ENCODE assay signal across 10 cellular contexts in the genomic region with DNA sequence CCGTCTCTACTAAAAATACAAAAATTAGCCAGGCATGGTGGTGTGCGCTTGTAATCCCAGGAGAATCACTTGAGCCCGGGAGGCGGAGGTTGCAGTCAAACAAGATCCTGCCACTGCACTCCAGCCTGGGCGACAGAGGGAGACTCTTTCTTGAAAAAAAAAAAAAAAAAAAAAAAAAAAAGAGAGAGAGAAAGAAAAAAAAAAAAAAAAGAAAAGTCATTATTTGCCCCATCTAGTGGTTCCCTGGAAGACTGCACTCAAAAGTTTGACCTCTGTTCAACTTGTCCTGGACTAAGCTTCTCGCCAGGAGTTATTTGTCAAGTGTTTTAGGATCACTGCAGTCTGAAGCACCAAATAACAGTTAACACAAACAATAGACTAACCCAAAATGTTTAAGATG. TPM values are rescaled to one million over a fixed set of nuclear protein-coding genes. Genes with fewer than 3 reads are reported as not detected.
DNase-seq lines count a peak whose midpoint lies in the region; ATAC-seq and TF ChIP-seq lines count a peak whose summit lies in the region.
"Had no signal": no experiment of that assay in that cellular context is flagged by ENCODE, and none has a peak within 500 bp of the region (broad histone marks: within the 10 kb centered on the region; RNA-seq: fewer than 3 reads in every experiment).

No MANE protein-coding gene starts in this region.

- no peak overlapping the region for H3K4me3 Mint-ChIP-seq in osteocyte (ENCODE audit: unreplicated experiment)
- H3K4me3 Mint-ChIP-seq: memory B cell had no signal

- H3K27me3 ChIP-seq in mammary epithelial cell (ENCODE audit: insufficient read depth, low read length) (no peaks in the 10 kb centered on the region), spleen (replicated peaks in 1 of 7) (no peaks in the 10 kb centered on the region)
- H3K27me3 ChIP-seq: SJSA1 had no signal

- no peaks in the 10 kb centered on the region for H3K9me3 Mint-ChIP-seq in osteocyte (ENCODE audit: unreplicated experiment)
- H3K9me3 Mint-ChIP-seq: memory B cell had no signal

- ATAC-seq in GM18508 (IDR thresholded peaks at IDR 0.05; ENCODE audit: insufficient read depth, unreplicated experiment) (peak; percentile 83), HG02571 (IDR thresholded peaks at IDR 0.05; ENCODE audit: unreplicated experiment) (no peak), GM21717 (IDR thresholded peaks at IDR 0.05; ENCODE audit: unreplicated experiment) (no peak)

- no peak overlapping the region for H3K9ac ChIP-seq in mammary epithelial cell (ENCODE audit: insufficient read depth, low read length)

- dilution Hi-C loops in mammary epithelial cell (cut with HindIII; ENCODE audit: low sequenced_read_pairs): no loop called here

- 55% methylated on average over 3 of the region's 6 CpGs for WGBS in mammary epithelial cell (ENCODE audit: low coverage, missing lambda C conversion rate)
- WGBS in spleen, 5 donors: 40 to 48% (median 44%) methylated on average over 6 of the region's 6 CpGs

- H3K4me1 ChIP-seq in mammary epithelial cell (ENCODE audit: insufficient read depth, low read length) (peaks cover 11% of the 10 kb centered on the region), spleen (no peaks in the 10 kb centered on the region)
- H3K4me1 ChIP-seq: SJSA1 had no signal

- H3K36me3 ChIP-seq in mammary epithelial cell (ENCODE audit: insufficient read depth, low read length): no peaks in the 10 kb centered on the region
- no peaks in the 10 kb centered on the region for H3K36me3 ChIP-seq in spleen
- H3K36me3 ChIP-seq: SJSA1 had no signal

- CTCF ChIA-PET in mammary epithelial cell (lab: Charles Lee; ENCODE audit: low non-redundant PET): interaction anchor here (0.5 to 1.4 kb wide), 4 partner anchors 45 to 131 kb away, joined by 4 to 28 read pairs (median 14); a partner anchor contains a TSS

- TF ChIP-seq POLR2A in spleen (IDR thresholded peaks at IDR 0.05): no peak

- in situ Hi-C loops in mammary epithelial cell (cut with MboI; ENCODE audit: low sequenced_read_pairs in 2 of 2): no loop called here

- no peak overlapping the region for H3K4me2 ChIP-seq in mammary epithelial cell (ENCODE audit: insufficient read depth, low read depth, low read length)

- TF ChIP-seq CTCF in mammary epithelial cell (conservative IDR thresholded peaks at IDR 0.05 in 1 of 2, IDR thresholded peaks at IDR 0.05 in 1 of 2; ENCODE audit: extremely low read depth in 1 of 2, insufficient read depth in 1 of 2, low read depth in 1 of 2, low read length in 2 of 2): peak; percentile 40 to 55
- peak; percentile 41 for TF ChIP-seq CTCF in osteocyte (IDR thresholded peaks at IDR 0.05)
- TF ChIP-seq CTCF in spleen (IDR thresholded peaks at IDR 0.05 in 8 of 11, conservative IDR thresholded peaks at IDR 0.05 in 3 of 11): peak in 2 of 11 experiments; percentile 19 to 32

- intact Hi-C loops in mammary epithelial cell (cut with micrococcal nuclease): loop anchor here (5.0 kb wide), 1 partner anchor 47 kb away; a partner anchor contains a TSS
- intact Hi-C loops in spleen (cut with DNase I; ENCODE audit: low total_unique reads): no loop called here

- H3K27ac ChIP-seq in mammary epithelial cell (ENCODE audit: insufficient read depth, low read depth, low read length): no peak overlapping the region
- no peak overlapping the region for H3K27ac ChIP-seq in spleen
- H3K27ac ChIP-seq: SJSA1 had no signal

- H3K27me3 Mint-ChIP-seq in osteocyte (ENCODE audit: unreplicated experiment): no peaks in the 10 kb centered on the region
- H3K27me3 Mint-ChIP-seq: memory B cell had no signal

- H3K4me1 Mint-ChIP-seq in osteocyte (ENCODE audit: unreplicated experiment): no peaks in the 10 kb centered on the region
- H3K4me1 Mint-ChIP-seq: memory B cell had no signal

- H3K27ac Mint-ChIP-seq in osteocyte (ENCODE audit: unreplicated experiment): no peak overlapping the region
- H3K27ac Mint-ChIP-seq: memory B cell had no signal

- no peak overlapping the region for H2AFZ ChIP-seq in mammary epithelial cell (ENCODE audit: low read depth, low read length)

- BruUV-seq in mammary epithelial cell (replicated peaks; lab: Mats Ljungman, UMichigan): no TSS peak

- no peaks in the 10 kb centered on the region for H3K79me2 ChIP-seq in mammary epithelial cell (ENCODE audit: insufficient read depth, low read length)

- no peaks in the 10 kb centered on the region for H4K20me1 ChIP-seq in mammary epithelial cell (ENCODE audit: insufficient read depth, low read length)

- no peaks in the 10 kb centered on the region for H3K36me3 Mint-ChIP-seq in osteocyte (ENCODE audit: unreplicated experiment)
- H3K36me3 Mint-ChIP-seq: memory B cell had no signal

- H3K9me3 ChIP-seq in mammary epithelial cell (replicated peaks; ENCODE audit: insufficient read depth, low read length): no peaks in the 10 kb centered on the region
- H3K9me3 ChIP-seq in spleen: no peaks in the 10 kb centered on the region
- H3K9me3 ChIP-seq: SJSA1 had no signal

- no peak overlapping the region for H3K4me3 ChIP-seq in mammary epithelial cell (replicated peaks in 1 of 3; ENCODE audit: insufficient read depth in 1 of 3, low read depth in 2 of 3, low read length in 3 of 3)
- no peak overlapping the region for H3K4me3 ChIP-seq in spleen
- H3K4me3 ChIP-seq: SJSA1 had no signal

- DNase-seq in HT1080 (ENCODE audit: low read depth) (peak; percentile 51), mammary epithelial cell (peak; percentile 8), osteocyte (ENCODE audit: extremely low spot score, unreplicated experiment) (no peak), spleen (no peak)
- no peak for DNase-seq in activated CD4-positive, alpha-beta T cell treated with anti-CD3 and anti-CD28 coated beads, Interleukin-2, amount 50 U/mL, for 1 hour

RNA-seq across cellular contexts. Expression of a gene that starts 45.3 kb away (rescaled TPM):
- total RNA-seq in HT1080 (2014; rRNA removed; shearing (Covaris generic)): 0.23 and 0.64 TPM in 2 replicates
- polyA plus RNA-seq in HT1080 (2015; cell fraction: cytosol; rRNA removed): 0.17 TPM in 1 of 2 replicates, not detected in the other
- 0.07 and 0.22 TPM in 2 replicates for polyA plus RNA-seq in HT1080 (2015; cell fraction: nucleus; rRNA removed)
- not detected for total RNA-seq in mammary epithelial cell
- 0.15 TPM for polyA plus RNA-seq in mammary epithelial cell
- not detected for polyA minus RNA-seq in mammary epithelial cell
- total RNA-seq in osteocyte: not detected in 2 replicates
- total RNA-seq in spleen: under 1 TPM in 1 of 7 donors, not detected in 6; 0.30 TPM
- polyA plus RNA-seq in spleen: not detected
- total RNA-seq: SJSA1 had no signal

Comparison
In these comparisons a context has a peak if more than half of its experiments do, and no peak if none do; other contexts are left out.
1. DNase-seq: peak in HT1080 (single experiment) and mammary epithelial cell (single experiment); none in osteocyte (single experiment), spleen (single experiment) and activated CD4-positive, alpha-beta T cell treated with anti-CD3 and anti-CD28 coated beads, Interleukin-2, amount 50 U/mL, for 1 hour (single experiment).